ENCODE assay signal across 8 cellular contexts in genomic region chr2:17813742-17814458, GRCh38.
A peak's percentile ranks its signal among the peaks of the same experiment; 100 is the strongest.
DNase-seq lines count a peak whose midpoint lies in the region; ATAC-seq and TF ChIP-seq lines count a peak whose summit lies in the region.

No MANE protein-coding gene starts in this region.

- H3K4me2 ChIP-seq in Loucy (ENCODE audit: low read depth, low read length, poor library complexity, severe bottlenecking) = peak overlapping the region; percentile 31

- no peaks in the 10 kb centered on the region for H3K9me3 ChIP-seq in Loucy (ENCODE audit: insufficient read depth, low read depth, low read length)

- peaks cover 8% of the 10 kb centered on the region for H3K4me1 ChIP-seq in Loucy (ENCODE audit: insufficient read depth, low read length, poor library complexity, severe bottlenecking)

- no peaks in the 10 kb centered on the region for H3K36me3 ChIP-seq in Loucy (ENCODE audit: insufficient read depth, low read length)

- H4K20me1 ChIP-seq in Loucy (ENCODE audit: insufficient read depth, low read length, poor library complexity, severe bottlenecking) = no peaks in the 10 kb centered on the region

- H3K27me3 ChIP-seq in Loucy (ENCODE audit: insufficient read depth, low read length, poor library complexity, severe bottlenecking) = no peaks in the 10 kb centered on the region

- no peak overlapping the region; the same call in 1 of the 2 replicates for H3K4me3 ChIP-seq in GM12864 (ENCODE audit: low read depth, low read length)
- H3K4me3 ChIP-seq in Loucy (ENCODE audit: low read length, poor library complexity, severe bottlenecking) = no peak overlapping the region
- no peak overlapping the region for H3K4me3 ChIP-seq in fibroblast of pulmonary artery (replicated peaks; ENCODE audit: low read depth, low read length)

- no peaks in the 10 kb centered on the region for H3F3A ChIP-seq in Loucy (ENCODE audit: low read depth)

- H3K9ac ChIP-seq in Loucy (ENCODE audit: low read depth, low read length, poor library complexity, severe bottlenecking) = no peak overlapping the region

- no peaks in the 10 kb centered on the region for H3K79me2 ChIP-seq in Loucy (ENCODE audit: insufficient read depth, low read length)

- no peaks in the 10 kb centered on the region for H3K9me2 ChIP-seq in Loucy (replicated peaks; ENCODE audit: low read depth, low read length)

- DNase-seq in GM12864 (ENCODE audit: low read depth) (peak; percentile 58), fibroblast of pulmonary artery (ENCODE audit: low read depth) (peak; percentile 26), NCI-H1930 (lab: John Stamatoyannopoulos, UW) (no peak), nucleus accumbens (lab: John Stamatoyannopoulos, UW) (no peak), DMS114 treated with DMSO at 0.1 percent for 48 hours (lab: John Stamatoyannopoulos, UW; ENCODE audit: unreplicated experiment) (no peak), kidney tubule cell (ENCODE audit: low spot score) (no peak)

- TF ChIP-seq CTCF in GM12864 (IDR thresholded peaks at IDR 0.05; ENCODE audit: low read depth, low read length, missing control alignments) = no peak
- TF ChIP-seq CTCF in Loucy (conservative IDR thresholded peaks at IDR 0.05; ENCODE audit: low read length) = no peak
- TF ChIP-seq CTCF in fibroblast of pulmonary artery (IDR thresholded peaks at IDR 0.05; ENCODE audit: low read length, missing control alignments) = no peak

- H2AFZ ChIP-seq in Loucy (ENCODE audit: low read length) = no peak overlapping the region

- ATAC-seq in GM21619 (IDR thresholded peaks at IDR 0.05; ENCODE audit: unreplicated experiment) = peak; percentile 88

Comparison
In these comparisons a context has a peak if more than half of its experiments do, and no peak if none do; other contexts are left out.
1. DNase-seq: peak in GM12864 (single experiment) and fibroblast of pulmonary artery (single experiment); none in NCI-H1930 (0 of 2), nucleus accumbens (0 of 56), DMS114 treated with DMSO at 0.1 percent for 48 hours (single experiment) and kidney tubule cell (single experiment).